Comparison of ENCODE assay signal across 24 cellular contexts in the genomic region with DNA sequence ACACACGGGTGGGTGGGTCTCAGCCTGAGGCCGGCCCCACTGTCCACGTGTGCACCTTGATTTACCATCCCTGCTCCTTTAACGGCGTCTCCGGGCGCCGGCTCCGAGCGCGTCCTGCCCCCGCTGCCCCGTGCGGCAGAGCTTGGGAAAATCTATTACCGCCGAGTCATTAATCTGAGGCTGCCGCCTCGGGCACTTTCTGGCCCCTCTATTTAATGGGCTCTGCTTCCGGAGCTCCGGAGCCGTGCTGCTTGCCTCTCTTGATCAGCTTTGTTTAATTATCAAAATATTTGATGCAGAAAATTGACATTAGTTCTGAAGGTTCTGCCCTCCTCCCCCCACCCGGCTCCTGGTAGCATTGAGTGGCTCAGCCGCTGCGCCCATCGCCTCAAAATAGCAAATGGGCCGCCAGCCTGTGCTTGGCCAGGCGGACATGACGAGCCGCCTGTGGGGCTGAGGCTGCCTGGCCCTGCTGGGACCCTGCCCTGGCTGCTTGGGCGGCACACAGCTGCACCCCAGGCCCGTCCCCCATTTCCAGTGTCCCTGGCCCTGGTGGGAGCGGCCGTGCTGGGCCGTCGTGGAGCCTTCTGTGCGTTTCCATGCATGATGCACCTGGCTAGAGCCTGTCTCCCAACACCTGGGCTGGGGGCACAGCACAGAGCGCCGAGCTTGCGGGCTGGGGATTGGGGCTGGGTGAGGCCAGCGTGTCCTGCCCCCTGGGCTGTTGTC.
"Had no signal": no experiment of that assay in that cellular context is flagged by ENCODE, and none has a peak within 500 bp of the region (broad histone marks: within the 10 kb centered on the region; RNA-seq: fewer than 3 reads in every experiment).

No MANE protein-coding gene starts in this region.

- H3K27ac ChIP-seq: esophagus muscularis mucosa, foreskin keratinocyte, heart left ventricle, left ventricle myocardium inferior, ovary, testis, transverse colon had no signal

- H3K27me3 ChIP-seq: foreskin keratinocyte, ovary, testis had no signal

- ATAC-seq: activated CD4-positive, alpha-beta T cell treated with anti-CD3 and anti-CD28 coated beads for 36 hours; activated CD8-positive, alpha-beta memory T cell treated with anti-CD3 and anti-CD28 coated beads, Interleukin-2, amount 10 ng/mL, durations not matched to agents 7 days and 5 days; activated CD8-positive, alpha-beta T cell treated with anti-CD3 and anti-CD28 coated beads, Interleukin-2, amount 10 ng/mL, durations not matched to agents 7 days and 5 days; activated naive CD4-positive, alpha-beta T cell treated with anti-CD3 and anti-CD28 coated beads, Interleukin-2, amount 50 U/mL, for 72 hours; foreskin keratinocyte; heart left ventricle; mucosa of descending colon; stimulated activated naive B cell treated with anti-CD40 and anti-IgM and Interleukin-4, amounts not matched to agents 10 μg/mL and 1 μg/mL and 100 μg/mL, for 72 hours had no signal

- H3K9me3 Mint-ChIP-seq: activated naive CD4-positive, alpha-beta T cell treated with anti-CD3 and anti-CD28 coated beads, Interleukin-2, amount 50 U/mL, for 72 hours; central memory CD8-positive, alpha-beta T cell; dendritic cell treated with granulocyte-macrophage colony-stimulating factor and Interleukin-4, amounts not matched to agents 40 ng/mL and 50 ng/mL, for 4 days; natural killer cell treated with Interleukin-12 subunit alpha and Interleukin-12 subunit beta and Interleukin-15 and Interleukin-18, amount 100 ng/mL, for 72 hours; stimulated activated naive B cell treated with anti-CD40 and anti-IgM and Interleukin-4, amounts not matched to agents 10 μg/mL and 1 μg/mL and 100 μg/mL, for 72 hours had no signal

- H3K27ac Mint-ChIP-seq: activated CD4-positive, alpha-beta T cell treated with anti-CD3 and anti-CD28 coated beads for 36 hours; activated CD8-positive, alpha-beta memory T cell treated with anti-CD3 and anti-CD28 coated beads, Interleukin-2, amount 10 ng/mL, durations not matched to agents 7 days and 5 days; activated CD8-positive, alpha-beta T cell treated with anti-CD3 and anti-CD28 coated beads, Interleukin-2, amount 10 ng/mL, durations not matched to agents 7 days and 5 days; activated naive CD4-positive, alpha-beta T cell treated with anti-CD3 and anti-CD28 coated beads, Interleukin-2, amount 50 U/mL, for 72 hours; dendritic cell treated with granulocyte-macrophage colony-stimulating factor and Interleukin-4, amounts not matched to agents 40 ng/mL and 50 ng/mL, for 4 days; natural killer cell treated with Interleukin-12 subunit alpha and Interleukin-12 subunit beta and Interleukin-15 and Interleukin-18, amount 100 ng/mL, for 72 hours; progenitor cell of endocrine pancreas; stimulated activated naive B cell treated with anti-CD40 and anti-IgM and Interleukin-4, amounts not matched to agents 10 μg/mL and 1 μg/mL and 100 μg/mL, for 72 hours had no signal

- H3K27me3 Mint-ChIP-seq: activated CD4-positive, alpha-beta T cell treated with anti-CD3 and anti-CD28 coated beads for 36 hours; activated CD8-positive, alpha-beta memory T cell treated with anti-CD3 and anti-CD28 coated beads, Interleukin-2, amount 10 ng/mL, durations not matched to agents 7 days and 5 days; progenitor cell of endocrine pancreas had no signal

- H3K36me3 ChIP-seq: esophagus muscularis mucosa, heart left ventricle, left ventricle myocardium inferior, ovary, transverse colon had no signal

- H3K4me3 Mint-ChIP-seq: activated CD4-positive, alpha-beta T cell treated with anti-CD3 and anti-CD28 coated beads for 36 hours; activated CD8-positive, alpha-beta memory T cell treated with anti-CD3 and anti-CD28 coated beads, Interleukin-2, amount 10 ng/mL, durations not matched to agents 7 days and 5 days; activated CD8-positive, alpha-beta T cell treated with anti-CD3 and anti-CD28 coated beads, Interleukin-2, amount 10 ng/mL, durations not matched to agents 7 days and 5 days; central memory CD8-positive, alpha-beta T cell; dendritic cell treated with granulocyte-macrophage colony-stimulating factor and Interleukin-4, amounts not matched to agents 40 ng/mL and 50 ng/mL, for 4 days; natural killer cell treated with Interleukin-12 subunit alpha and Interleukin-12 subunit beta and Interleukin-15 and Interleukin-18, amount 100 ng/mL, for 72 hours; stimulated activated naive B cell treated with anti-CD40 and anti-IgM and Interleukin-4, amounts not matched to agents 10 μg/mL and 1 μg/mL and 100 μg/mL, for 72 hours had no signal

- H3K4me1 Mint-ChIP-seq: activated CD4-positive, alpha-beta T cell treated with anti-CD3 and anti-CD28 coated beads for 36 hours; activated CD8-positive, alpha-beta memory T cell treated with anti-CD3 and anti-CD28 coated beads, Interleukin-2, amount 10 ng/mL, durations not matched to agents 7 days and 5 days; central memory CD8-positive, alpha-beta T cell had no signal

- H3K4me3 ChIP-seq: esophagus muscularis mucosa, heart left ventricle, left ventricle myocardium inferior, lung, mucosa of descending colon, ovary, smooth muscle cell, testis, transverse colon had no signal

- H3K4me1 ChIP-seq: esophagus muscularis mucosa, foreskin keratinocyte, heart left ventricle, left ventricle myocardium inferior, testis, transverse colon had no signal

- DNase-seq: activated CD4-positive, alpha-beta T cell treated with anti-CD3 and anti-CD28 coated beads for 36 hours; activated CD4-positive, CD25-positive, alpha-beta regulatory T cell; activated CD8-positive, alpha-beta memory T cell treated with anti-CD3 and anti-CD28 coated beads, Interleukin-2, amount 10 ng/mL, durations not matched to agents 7 days and 5 days; activated CD8-positive, alpha-beta T cell treated with anti-CD3 and anti-CD28 coated beads, Interleukin-2, amount 10 ng/mL, durations not matched to agents 7 days and 5 days; activated naive CD4-positive, alpha-beta T cell; activated T-cell treated with anti-CD3 and anti-CD28 coated beads, Interleukin-2, amount 50 U/mL, for 48 hours; foreskin keratinocyte; heart left ventricle; left ventricle myocardium inferior; mucosa of descending colon; ovary; stimulated activated CD4-positive, alpha-beta T cell treated with anti-CD3 and anti-CD28 coated beads, Interleukin-15, amount 100 ng/mL, for 24 hours; stimulated activated CD4-positive, alpha-beta T cell treated with anti-CD3 and anti-CD28 coated beads, Interleukin-2, amount 100 ng/mL, for 24 hours; stimulated activated naive B cell treated with anti-CD40 and anti-IgM and Interleukin-4, amounts not matched to agents 10 μg/mL and 1 μg/mL and 100 μg/mL, for 72 hours; testis; transverse colon had no signal

- H3K4me2 ChIP-seq: smooth muscle cell had no signal

- H3K36me3 Mint-ChIP-seq: activated CD8-positive, alpha-beta memory T cell treated with anti-CD3 and anti-CD28 coated beads, Interleukin-2, amount 10 ng/mL, durations not matched to agents 7 days and 5 days; activated naive CD4-positive, alpha-beta T cell treated with anti-CD3 and anti-CD28 coated beads, Interleukin-2, amount 50 U/mL, for 72 hours; natural killer cell treated with Interleukin-12 subunit alpha and Interleukin-12 subunit beta and Interleukin-15 and Interleukin-18, amount 100 ng/mL, for 72 hours; stimulated activated naive B cell treated with anti-CD40 and anti-IgM and Interleukin-4, amounts not matched to agents 10 μg/mL and 1 μg/mL and 100 μg/mL, for 72 hours had no signal

- H3K9me3 ChIP-seq: esophagus muscularis mucosa, heart left ventricle, left ventricle myocardium inferior, mucosa of descending colon, ovary, testis, transverse colon had no signal
